Comparison of ENCODE assay signal across 1 cellular context in the genomic region with DNA sequence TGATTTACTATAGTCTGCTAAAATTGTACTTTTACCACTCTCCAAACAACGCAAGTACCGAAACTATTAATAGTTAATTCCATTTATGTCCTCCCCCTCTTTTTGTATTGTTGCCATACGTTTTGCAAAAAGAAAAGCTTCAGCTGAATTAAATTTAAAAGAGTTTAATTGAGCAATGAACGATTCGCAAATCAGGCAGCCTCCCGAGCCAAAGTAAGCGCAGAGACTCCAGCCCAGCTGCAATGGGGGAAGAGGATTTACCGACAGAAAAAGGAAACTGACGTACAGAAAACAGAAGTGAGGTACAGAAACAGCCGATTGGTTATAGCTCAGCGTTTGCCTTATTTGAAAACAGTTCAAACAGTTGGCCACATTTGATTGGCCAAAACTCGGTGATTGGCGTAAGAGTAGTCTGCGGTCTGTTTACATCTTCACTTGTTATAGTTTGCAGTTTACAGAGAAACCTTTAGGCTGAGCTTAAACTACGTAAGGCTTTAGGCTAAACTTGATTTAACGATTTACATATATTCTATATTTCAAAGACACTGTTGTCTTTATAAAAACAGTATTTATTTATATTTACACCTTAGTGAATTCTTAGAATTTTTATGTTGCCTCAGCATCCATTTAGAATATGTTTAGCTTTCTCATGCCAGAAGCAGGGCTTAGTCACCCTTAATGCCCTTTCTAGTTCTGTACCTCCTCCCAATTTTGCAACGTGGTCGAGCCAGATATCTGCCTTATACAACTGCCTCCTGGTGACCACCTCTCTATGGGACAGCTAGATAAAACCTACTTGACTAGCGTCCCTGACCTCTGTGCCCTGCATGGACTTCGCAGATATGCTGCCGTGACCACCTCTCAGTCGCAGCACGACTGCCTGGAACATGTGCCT.
TF ChIP-seq lines count a peak whose summit lies in the region.

No MANE protein-coding gene starts in this region.

TF ChIP-seq in K562, 482 proteins besides CTCF, POLR2A, EP300 and RAD21 (continued from another document and continues in another):
- TF ChIP-seq ZNF232 (CRISPR knock-in tag; IDR thresholded peaks at IDR 0.05) (no peak), MED1 (CRISPR knock-in tag; IDR thresholded peaks at IDR 0.05; ENCODE audit: borderline replicate concordance) (no peak), CXXC5 (CRISPR knock-in tag; IDR thresholded peaks at IDR 0.05) (peak; percentile 100), XRCC4 (IDR thresholded peaks at IDR 0.05; ENCODE audit: extremely low read depth, insufficient read depth, insufficient read length) (no peak), ZNF197 (CRISPR knock-in tag; IDR thresholded peaks at IDR 0.05; ENCODE audit: low read depth) (0 out of 2 replicates have a peak, but pooled peaks have one; percentile 5), PML (IDR thresholded peaks at IDR 0.05; ENCODE audit: low read length) (peak; percentile 97), ETV6 (IDR thresholded peaks at IDR 0.05; ENCODE audit: borderline replicate concordance in 1 of 2, low read depth in 2 of 2, low read length in 1 of 2) (no peak), ETV6 (CRISPR knock-in tag; IDR thresholded peaks at IDR 0.05; ENCODE audit: borderline replicate concordance) (no peak), MYC (IDR thresholded peaks at IDR 0.05; ENCODE audit: low read depth, low read length) (peak; percentile 93), MYC (CRISPR knock-in tag; IDR thresholded peaks at IDR 0.05; ENCODE audit: borderline replicate concordance, low read depth) (no peak), FOSL1 (tag; conservative IDR thresholded peaks at IDR 0.05) (peak; percentile 95), POLR2B (IDR thresholded peaks at IDR 0.05; ENCODE audit: low read depth, partially characterized antibody) (peak; percentile 82), HDAC1 (IDR thresholded peaks at IDR 0.05) (peak in 1 of 2 experiments; percentile 86; a peak in 2 of 4 replicates), HCFC1 (IDR thresholded peaks at IDR 0.05; ENCODE audit: low read depth, low read length) (no peak), CEBPB (tag; IDR thresholded peaks at IDR 0.05) (peak; percentile 42; the same call in 1 of the 2 replicates), NFE2 (IDR thresholded peaks at IDR 0.05; ENCODE audit: low read depth) (peak; percentile 69), SNIP1 (IDR thresholded peaks at IDR 0.05; ENCODE audit: low read depth) (no peak), MXI1 (IDR thresholded peaks at IDR 0.05; ENCODE audit: low read depth, low read length) (peak; percentile 28; the same call in 1 of the 2 replicates), TOE1 (IDR thresholded peaks at IDR 0.05; ENCODE audit: borderline replicate concordance) (peak; percentile 60; the same call in 1 of the 2 replicates), TOE1 (CRISPR knock-in tag; IDR thresholded peaks at IDR 0.05; ENCODE audit: borderline replicate concordance, low read depth) (no peak), HNRNPLL (IDR thresholded peaks at IDR 0.05; ENCODE audit: low read depth, low read length, poor library complexity, severe bottlenecking) (peak; percentile 90), SOX6 (IDR thresholded peaks at IDR 0.05) (peak; percentile 95), SMAD4 (CRISPR knock-in tag; conservative IDR thresholded peaks at IDR 0.05) (peak; percentile 94), EGR1 (conservative IDR thresholded peaks at IDR 0.05) (no peak), PHF21A (IDR thresholded peaks at IDR 0.05; ENCODE audit: borderline replicate concordance, low read depth) (no peak), OTX1 (CRISPR knock-in tag; IDR thresholded peaks at IDR 0.05) (no peak), KLF10 (CRISPR knock-in tag; IDR thresholded peaks at IDR 0.05) (no peak), DNMT1 (IDR thresholded peaks at IDR 0.05) (no peak), ZNF76 (CRISPR knock-in tag; IDR thresholded peaks at IDR 0.05; ENCODE audit: borderline replicate concordance) (no peak), ZNF830 (CRISPR knock-in tag; IDR thresholded peaks at IDR 0.05) (no peak), ZNF436 (CRISPR knock-in tag; IDR thresholded peaks at IDR 0.05) (no peak), NBN (IDR thresholded peaks at IDR 0.05; ENCODE audit: low read depth) (no peak), ETV5 (CRISPR knock-in tag; IDR thresholded peaks at IDR 0.05; ENCODE audit: low read depth) (0 out of 2 replicates have a peak, but pooled peaks have one; percentile 25), ZKSCAN8 (CRISPR knock-in tag; IDR thresholded peaks at IDR 0.05) (peak; percentile 75), ZNF699 (CRISPR knock-in tag; IDR thresholded peaks at IDR 0.05; ENCODE audit: insufficient replicate concordance) (no peak), ZNF57 (CRISPR knock-in tag; IDR thresholded peaks at IDR 0.05) (no peak), POU5F1 (IDR thresholded peaks at IDR 0.05; ENCODE audit: borderline replicate concordance, low read depth, low read length, partially characterized antibody) (no peak), TCF3 (CRISPR knock-in tag; IDR thresholded peaks at IDR 0.05) (peak; percentile 98), ZNF717 (CRISPR knock-in tag; IDR thresholded peaks at IDR 0.05) (no peak), GATAD2B (IDR thresholded peaks at IDR 0.05; ENCODE audit: borderline replicate concordance) (peak; percentile 82; the same call in 1 of the 2 replicates), FOXA1 (IDR thresholded peaks at IDR 0.05; ENCODE audit: borderline replicate concordance) (no peak), ZKSCAN1 (IDR thresholded peaks at IDR 0.05; ENCODE audit: low read depth, low read length) (peak; percentile 65; the same call in 1 of the 2 replicates), PTRF (tag; IDR thresholded peaks at IDR 0.05) (no peak), ZNF184 (CRISPR knock-in tag; IDR thresholded peaks at IDR 0.05) (no peak), RAD51 (IDR thresholded peaks at IDR 0.05; ENCODE audit: borderline replicate concordance, low read depth) (peak; percentile 65; the same call in 1 of the 2 replicates), BRCA1 (IDR thresholded peaks at IDR 0.05) (no peak), BRCA1 (CRISPR knock-in tag; IDR thresholded peaks at IDR 0.05) (no peak), TEAD4 (IDR thresholded peaks at IDR 0.05; ENCODE audit: low read length) (peak; percentile 96), TEAD4 (CRISPR knock-in tag; IDR thresholded peaks at IDR 0.05; ENCODE audit: borderline replicate concordance) (no peak), PRMT5 (CRISPR knock-in tag; IDR thresholded peaks at IDR 0.05) (no peak), CHCHD3 (CRISPR knock-in tag; IDR thresholded peaks at IDR 0.05) (no peak), ZBTB7A (IDR thresholded peaks at IDR 0.05; ENCODE audit: borderline replicate concordance, control insufficient read depth, low read depth, low read length) (peak; percentile 68; the same call in 1 of the 2 replicates), BRD4 (IDR thresholded peaks at IDR 0.05) (peak; percentile 89; the same call in 1 of the 2 replicates), ZNF75A (CRISPR knock-in tag; IDR thresholded peaks at IDR 0.05) (no peak), COPS2 (conservative IDR thresholded peaks at IDR 0.05) (no peak)
- TF ChIP-seq, protein P1, sequence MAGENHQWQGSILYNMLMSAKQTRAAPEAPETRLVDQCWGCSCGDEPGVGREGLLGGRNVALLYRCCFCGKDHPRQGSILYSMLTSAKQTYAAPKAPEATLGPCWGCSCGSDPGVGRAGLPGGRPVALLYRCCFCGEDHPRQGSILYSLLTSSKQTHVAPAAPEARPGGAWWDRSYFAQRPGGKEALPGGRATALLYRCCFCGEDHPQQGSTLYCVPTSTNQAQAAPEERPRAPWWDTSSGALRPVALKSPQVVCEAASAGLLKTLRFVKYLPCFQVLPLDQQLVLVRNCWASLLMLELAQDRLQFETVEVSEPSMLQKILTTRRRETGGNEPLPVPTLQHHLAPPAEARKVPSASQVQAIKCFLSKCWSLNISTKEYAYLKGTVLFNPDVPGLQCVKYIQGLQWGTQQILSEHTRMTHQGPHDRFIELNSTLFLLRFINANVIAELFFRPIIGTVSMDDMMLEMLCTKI (IDR thresholded peaks at IDR 0.05; ENCODE audit: partially characterized antibody): no peak
- TF ChIP-seq, protein P2, sequence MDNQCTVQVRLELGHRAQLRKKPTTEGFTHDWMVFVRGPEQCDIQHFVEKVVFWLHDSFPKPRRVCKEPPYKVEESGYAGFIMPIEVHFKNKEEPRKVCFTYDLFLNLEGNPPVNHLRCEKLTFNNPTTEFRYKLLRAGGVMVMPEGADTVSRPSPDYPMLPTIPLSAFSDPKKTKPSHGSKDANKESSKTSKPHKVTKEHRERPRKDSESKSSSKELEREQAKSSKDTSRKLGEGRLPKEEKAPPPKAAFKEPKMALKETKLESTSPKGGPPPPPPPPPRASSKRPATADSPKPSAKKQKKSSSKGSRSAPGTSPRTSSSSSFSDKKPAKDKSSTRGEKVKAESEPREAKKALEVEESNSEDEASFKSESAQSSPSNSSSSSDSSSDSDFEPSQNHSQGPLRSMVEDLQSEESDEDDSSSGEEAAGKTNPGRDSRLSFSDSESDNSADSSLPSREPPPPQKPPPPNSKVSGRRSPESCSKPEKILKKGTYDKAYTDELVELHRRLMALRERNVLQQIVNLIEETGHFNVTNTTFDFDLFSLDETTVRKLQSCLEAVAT (IDR thresholded peaks at IDR 0.05): peak; percentile 52 to 78; a peak in 2 of 4 replicates
- TF ChIP-seq, protein P3, sequence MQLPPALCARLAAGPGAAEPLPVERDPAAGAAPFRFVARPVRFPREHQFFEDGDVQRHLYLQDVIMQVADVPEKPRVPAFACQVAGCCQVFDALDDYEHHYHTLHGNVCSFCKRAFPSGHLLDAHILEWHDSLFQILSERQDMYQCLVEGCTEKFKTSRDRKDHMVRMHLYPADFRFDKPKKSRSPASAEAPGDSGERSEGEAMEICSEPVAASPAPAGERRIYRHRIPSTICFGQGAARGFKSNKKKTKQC (CRISPR knock-in tag; IDR thresholded peaks at IDR 0.05): no peak
- TF ChIP-seq, protein P4, sequence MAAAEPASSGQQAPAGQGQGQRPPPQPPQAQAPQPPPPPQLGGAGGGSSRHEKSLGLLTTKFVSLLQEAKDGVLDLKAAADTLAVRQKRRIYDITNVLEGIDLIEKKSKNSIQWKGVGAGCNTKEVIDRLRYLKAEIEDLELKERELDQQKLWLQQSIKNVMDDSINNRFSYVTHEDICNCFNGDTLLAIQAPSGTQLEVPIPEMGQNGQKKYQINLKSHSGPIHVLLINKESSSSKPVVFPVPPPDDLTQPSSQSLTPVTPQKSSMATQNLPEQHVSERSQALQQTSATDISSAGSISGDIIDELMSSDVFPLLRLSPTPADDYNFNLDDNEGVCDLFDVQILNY (CRISPR knock-in tag; IDR thresholded peaks at IDR 0.05): no peak
- TF ChIP-seq, protein P5, sequence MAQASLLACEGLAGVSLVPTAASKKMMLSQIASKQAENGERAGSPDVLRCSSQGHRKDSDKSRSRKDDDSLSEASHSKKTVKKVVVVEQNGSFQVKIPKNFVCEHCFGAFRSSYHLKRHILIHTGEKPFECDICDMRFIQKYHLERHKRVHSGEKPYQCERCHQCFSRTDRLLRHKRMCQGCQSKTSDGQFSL (CRISPR knock-in tag; IDR thresholded peaks at IDR 0.05): no peak
- TF ChIP-seq, protein P5 (tag; IDR thresholded peaks at IDR 0.05): no peak
- TF ChIP-seq, protein P6, sequence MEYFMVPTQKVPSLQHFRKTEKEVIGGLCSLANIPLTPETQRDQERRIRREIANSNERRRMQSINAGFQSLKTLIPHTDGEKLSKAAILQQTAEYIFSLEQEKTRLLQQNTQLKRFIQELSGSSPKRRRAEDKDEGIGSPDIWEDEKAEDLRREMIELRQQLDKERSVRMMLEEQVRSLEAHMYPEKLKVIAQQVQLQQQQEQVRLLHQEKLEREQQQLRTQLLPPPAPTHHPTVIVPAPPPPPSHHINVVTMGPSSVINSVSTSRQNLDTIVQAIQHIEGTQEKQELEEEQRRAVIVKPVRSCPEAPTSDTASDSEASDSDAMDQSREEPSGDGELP (CRISPR knock-in tag; IDR thresholded peaks at IDR 0.05; ENCODE audit: borderline replicate concordance): peak; percentile 72
- TF ChIP-seq, protein P7, sequence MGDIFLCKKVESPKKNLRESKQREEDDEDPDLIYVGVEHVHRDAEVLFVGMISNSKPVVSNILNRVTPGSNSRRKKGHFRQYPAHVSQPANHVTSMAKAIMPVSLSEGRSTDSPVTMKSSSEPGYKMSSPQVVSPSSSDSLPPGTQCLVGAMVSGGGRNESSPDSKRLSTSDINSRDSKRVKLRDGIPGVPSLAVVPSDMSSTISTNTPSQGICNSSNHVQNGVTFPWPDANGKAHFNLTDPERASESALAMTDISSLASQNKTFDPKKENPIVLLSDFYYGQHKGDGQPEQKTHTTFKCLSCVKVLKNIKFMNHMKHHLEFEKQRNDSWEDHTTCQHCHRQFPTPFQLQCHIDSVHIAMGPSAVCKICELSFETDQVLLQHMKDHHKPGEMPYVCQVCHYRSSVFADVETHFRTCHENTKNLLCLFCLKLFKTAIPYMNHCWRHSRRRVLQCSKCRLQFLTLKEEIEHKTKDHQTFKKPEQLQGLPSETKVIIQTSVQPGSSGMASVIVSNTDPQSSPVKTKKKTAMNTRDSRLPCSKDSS (IDR thresholded peaks at IDR 0.05; ENCODE audit: low read depth, partially characterized antibody): no peak
- TF ChIP-seq, protein P8, sequence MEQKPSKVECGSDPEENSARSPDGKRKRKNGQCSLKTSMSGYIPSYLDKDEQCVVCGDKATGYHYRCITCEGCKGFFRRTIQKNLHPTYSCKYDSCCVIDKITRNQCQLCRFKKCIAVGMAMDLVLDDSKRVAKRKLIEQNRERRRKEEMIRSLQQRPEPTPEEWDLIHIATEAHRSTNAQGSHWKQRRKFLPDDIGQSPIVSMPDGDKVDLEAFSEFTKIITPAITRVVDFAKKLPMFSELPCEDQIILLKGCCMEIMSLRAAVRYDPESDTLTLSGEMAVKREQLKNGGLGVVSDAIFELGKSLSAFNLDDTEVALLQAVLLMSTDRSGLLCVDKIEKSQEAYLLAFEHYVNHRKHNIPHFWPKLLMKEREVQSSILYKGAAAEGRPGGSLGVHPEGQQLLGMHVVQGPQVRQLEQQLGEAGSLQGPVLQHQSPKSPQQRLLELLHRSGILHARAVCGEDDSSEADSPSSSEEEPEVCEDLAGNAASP (IDR thresholded peaks at IDR 0.05): no peak
- TF ChIP-seq, protein P9, sequence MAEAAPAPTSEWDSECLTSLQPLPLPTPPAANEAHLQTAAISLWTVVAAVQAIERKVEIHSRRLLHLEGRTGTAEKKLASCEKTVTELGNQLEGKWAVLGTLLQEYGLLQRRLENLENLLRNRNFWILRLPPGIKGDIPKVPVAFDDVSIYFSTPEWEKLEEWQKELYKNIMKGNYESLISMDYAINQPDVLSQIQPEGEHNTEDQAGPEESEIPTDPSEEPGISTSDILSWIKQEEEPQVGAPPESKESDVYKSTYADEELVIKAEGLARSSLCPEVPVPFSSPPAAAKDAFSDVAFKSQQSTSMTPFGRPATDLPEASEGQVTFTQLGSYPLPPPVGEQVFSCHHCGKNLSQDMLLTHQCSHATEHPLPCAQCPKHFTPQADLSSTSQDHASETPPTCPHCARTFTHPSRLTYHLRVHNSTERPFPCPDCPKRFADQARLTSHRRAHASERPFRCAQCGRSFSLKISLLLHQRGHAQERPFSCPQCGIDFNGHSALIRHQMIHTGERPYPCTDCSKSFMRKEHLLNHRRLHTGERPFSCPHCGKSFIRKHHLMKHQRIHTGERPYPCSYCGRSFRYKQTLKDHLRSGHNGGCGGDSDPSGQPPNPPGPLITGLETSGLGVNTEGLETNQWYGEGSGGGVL (CRISPR knock-in tag; IDR thresholded peaks at IDR 0.05): no peak
